In the genomic region with DNA sequence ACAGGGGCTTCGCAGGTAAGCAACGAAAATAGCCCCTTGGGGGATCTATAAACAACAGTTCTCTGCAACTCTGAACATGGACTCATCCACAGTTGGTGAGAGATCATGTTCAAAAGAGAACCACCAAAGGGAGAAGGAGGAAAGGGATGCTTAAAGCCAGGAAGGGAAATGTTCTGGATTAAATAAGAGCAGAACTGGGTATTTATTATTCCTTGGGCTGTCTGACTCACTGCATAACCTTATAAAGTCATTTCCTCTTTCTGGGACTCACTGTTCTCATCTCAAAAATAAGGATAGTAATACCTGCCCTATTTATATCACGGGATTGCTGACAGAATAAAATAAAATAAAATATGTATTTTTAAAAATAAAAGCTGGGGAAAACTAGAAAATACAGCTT, we compare ENCODE assay signal across 11 cellular contexts. TPM values are rescaled to one million over a fixed set of nuclear protein-coding genes. Genes with fewer than 3 reads are reported as not detected.
DNase-seq lines count a peak whose midpoint lies in the region; ATAC-seq and TF ChIP-seq lines count a peak whose summit lies in the region.
"Had no signal": no experiment of that assay in that cellular context is flagged by ENCODE, and none has a peak within 500 bp of the region (broad histone marks: within the 10 kb centered on the region; RNA-seq: fewer than 3 reads in every experiment).

No MANE protein-coding gene starts in this region.

- H2BK20ac ChIP-seq in H9 (ENCODE audit: low read depth, low read length, poor library complexity, severe bottlenecking): no peak overlapping the region

- no peaks in the 10 kb centered on the region for H3K9me3 Mint-ChIP-seq in H9
- H3K9me3 Mint-ChIP-seq: neural progenitor cell had no signal

- no peak overlapping the region; a peak in 1 of 5 replicates for H3K4me3 Mint-ChIP-seq in H9
- H3K4me3 Mint-ChIP-seq: neural progenitor cell had no signal

- H3K9me3 ChIP-seq in H9 (ENCODE audit: control insufficient read depth, low read depth, low read length): no peaks in the 10 kb centered on the region
- H3K9me3 ChIP-seq in A673 (ENCODE audit: low read depth, low read length, poor library complexity, severe bottlenecking): no peaks in the 10 kb centered on the region
- H3K9me3 ChIP-seq: Caco-2, SJCRH30 had no signal

- H3K4me2 ChIP-seq in H9 (ENCODE audit: insufficient read depth, insufficient read length, low read length): no peak overlapping the region
- H3K4me2 ChIP-seq: neural progenitor cell had no signal

- no peak overlapping the region for H3K4me3 ChIP-seq in fibroblast of mammary gland (ENCODE audit: control insufficient read depth, low read depth, low read length)
- peak overlapping the region; percentile 27 for H3K4me3 ChIP-seq in rectal smooth muscle tissue (ENCODE audit: low read length)
- H3K4me3 ChIP-seq in A673 (ENCODE audit: low read depth, low read length, poor library complexity, severe bottlenecking): no peak overlapping the region
- H3K4me3 ChIP-seq: neural progenitor cell, SJCRH30 had no signal

- TF ChIP-seq CTCF in H9 (conservative IDR thresholded peaks at IDR 0.05) (no peak), fibroblast of mammary gland (conservative IDR thresholded peaks at IDR 0.05; ENCODE audit: control insufficient read depth, insufficient read depth, low read depth, low read length) (no peak), A673 (conservative IDR thresholded peaks at IDR 0.05; ENCODE audit: low read depth, low read length) (no peak)

- no peaks in the 10 kb centered on the region for H3K79me2 ChIP-seq in H9 (ENCODE audit: insufficient read depth, low read length)

- H3K36me3 Mint-ChIP-seq in H9 (ENCODE audit: insufficient read depth in 1 of 3, low read depth in 3 of 3): no peaks in the 10 kb centered on the region
- H3K36me3 Mint-ChIP-seq: neural progenitor cell had no signal

- POLR2A ChIA-PET in A673 (lab: Charles Lee; ENCODE audit: low non-redundant PET): no interaction called here

- no peak overlapping the region for H3K23ac ChIP-seq in H9 (ENCODE audit: insufficient read length, low read depth, low read length)

- no peak overlapping the region for H3K56ac ChIP-seq in H9 (ENCODE audit: insufficient read length, low read depth, low read length)

- no peak overlapping the region for H3K4ac ChIP-seq in H9 (ENCODE audit: low read depth, low read length)

- no peak for DNase-seq in H9
- DNase-seq in fibroblast of mammary gland (ENCODE audit: low read depth): peak; percentile 63
- DNase-seq in NCI-H69 (lab: John Stamatoyannopoulos, UW): no peak
- DNase-seq in A673 (ENCODE audit: low spot score): no peak
- no peak for DNase-seq in HuH-7.5 (ENCODE audit: low spot score)
- DNase-seq: Caco-2, SJCRH30 had no signal

- H3K27me3 ChIP-seq in H9 (ENCODE audit: insufficient read depth, low read length) (no peaks in the 10 kb centered on the region), rectal smooth muscle tissue (ENCODE audit: control insufficient read depth, insufficient read depth, low read length) (no peaks in the 10 kb centered on the region), A673 (replicated peaks; ENCODE audit: insufficient read depth, low read depth, low read length, poor library complexity) (no peaks in the 10 kb centered on the region)
- H3K27me3 ChIP-seq: neural progenitor cell, SJCRH30 had no signal

- peaks cover 42 to 44% of the 10 kb centered on the region in 2 experiments for H3K4me1 Mint-ChIP-seq in H9

- H2AFZ ChIP-seq in H9 (ENCODE audit: low read length): no peak overlapping the region
- H2AFZ ChIP-seq: neural progenitor cell had no signal

- no peak overlapping the region for H2AK5ac ChIP-seq in H9 (ENCODE audit: insufficient read length, low read length)

- no peaks in the 10 kb centered on the region for H3K23me2 ChIP-seq in H9 (ENCODE audit: insufficient read length, low read depth, low read length, poor library complexity, severe bottlenecking)

- no peak overlapping the region for H2BK15ac ChIP-seq in H9 (ENCODE audit: low read depth, low read length)

- ATAC-seq in SK-N-SH treated with all-trans-retinoic acid at 6 μM for 48 hours (peak; percentile 89), HG02798 (IDR thresholded peaks at IDR 0.05; ENCODE audit: poor library complexity, unreplicated experiment) (no peak)

- intact Hi-C loops in A673 (cut with micrococcal nuclease; ENCODE audit: unreplicated experiment): loop anchor here (10.0 kb wide), 1 partner anchor 387 kb away; no protein-coding TSS in a partner anchor

- H3K27me3 Mint-ChIP-seq in H9 (ENCODE audit: low read depth): no peaks in the 10 kb centered on the region

- H3K4me1 ChIP-seq in H9 (ENCODE audit: insufficient read depth, low read length) (peaks cover 7% of the 10 kb centered on the region; the same call in 1 of the 2 replicates), rectal smooth muscle tissue (ENCODE audit: control insufficient read depth, insufficient read depth, low read length) (no peaks in the 10 kb centered on the region), A673 (ENCODE audit: insufficient read depth, low read length, poor library complexity, severe bottlenecking) (no peaks in the 10 kb centered on the region)
- H3K4me1 ChIP-seq: Caco-2, SJCRH30 had no signal

- H3K36me3 ChIP-seq in rectal smooth muscle tissue (ENCODE audit: control insufficient read depth, insufficient read depth, low read length) (no peaks in the 10 kb centered on the region), A673 (ENCODE audit: insufficient read depth, low read length, poor library complexity, severe bottlenecking) (no peaks in the 10 kb centered on the region)
- H3K36me3 ChIP-seq: neural progenitor cell, SJCRH30 had no signal

- no peak overlapping the region for H3K18ac ChIP-seq in H9 (ENCODE audit: insufficient read length, low read depth, low read length)

- H3K79me1 ChIP-seq in H9 (ENCODE audit: insufficient read depth, low read depth, low read length, poor library complexity, severe bottlenecking): no peaks in the 10 kb centered on the region

- H3K9ac ChIP-seq in H9 (ENCODE audit: extremely low read depth, insufficient read length, low read length): no peak overlapping the region
- H3K9ac ChIP-seq in rectal smooth muscle tissue (ENCODE audit: low read length): no peak overlapping the region
- H3K9ac ChIP-seq: neural progenitor cell had no signal

- H4K5ac ChIP-seq in H9 (ENCODE audit: insufficient read length, low read depth, low read length): no peak overlapping the region

- H2BK12ac ChIP-seq in H9 (ENCODE audit: insufficient read length, low read depth, low read length): no peak overlapping the region

- H2BK120ac ChIP-seq in H9 (ENCODE audit: low read depth, low read length, poor library complexity, severe bottlenecking): no peak overlapping the region

- no peak overlapping the region for H3T11ph ChIP-seq in H9 (ENCODE audit: low read length)

- no CpG with 5 or more reads among the region's 3 CpGs for WGBS in H9 (ENCODE audit: extremely low coverage, insufficient read length, low lambda C conversion rate)

- no peaks in the 10 kb centered on the region for H4K20me1 ChIP-seq in H9 (ENCODE audit: control insufficient read depth, insufficient read depth, insufficient read length)

- no TSS peak for BruUV-seq in A673 (replicated peaks; lab: Mats Ljungman, UMichigan)

- CTCF ChIA-PET in A673 (lab: Charles Lee): no interaction called here

- H3K27ac Mint-ChIP-seq in H9: peak overlapping the region in 2 of 3 experiments; percentile 70 to 78; a peak in 2 of 7 replicates
- H3K27ac Mint-ChIP-seq: neural progenitor cell had no signal

- no peak overlapping the region for H3K14ac ChIP-seq in H9 (ENCODE audit: insufficient read depth, low read length)

- H4K8ac ChIP-seq in H9 (replicated peaks; ENCODE audit: insufficient read length, low read depth, low read length): no peak overlapping the region

- H3K27ac ChIP-seq in H9 (ENCODE audit: insufficient read length, low read depth, low read length) (no peak overlapping the region), rectal smooth muscle tissue (ENCODE audit: low read depth, low read length) (no peak overlapping the region), A673 (ENCODE audit: low read depth, low read length, poor library complexity, severe bottlenecking) (no peak overlapping the region)
- H3K27ac ChIP-seq: neural progenitor cell, SJCRH30 had no signal

- no peak overlapping the region for H4K91ac ChIP-seq in H9 (ENCODE audit: insufficient read length, low read depth, low read length)

- no peak overlapping the region for H2BK5ac ChIP-seq in H9 (ENCODE audit: insufficient read length, low read length)

TF ChIP-seq in SK-N-SH treated with all-trans-retinoic acid at 6 μM for 48 hours, 23 proteins besides CTCF, POLR2A, EP300 and RAD21:
- no peak for TF ChIP-seq SNAI2 (CRISPR knock-in tag; IDR thresholded peaks at IDR 0.05)
TF ChIP-seq in SK-N-SH treated with all-trans-retinoic acid at 6 μM for 48 hours: peak in this region for 0.

RNA-seq across cellular contexts. Expression of gene MARCHF3, which starts 11.2 kb away (rescaled TPM):
- total RNA-seq in H9 (2021): 17.7 and 23.1 TPM in 2 replicates
- 0.81 and 1.1 TPM in 2 replicates for total RNA-seq in A673 (2021)

RNA-seq across cellular contexts. Expression of gene C5orf63, which starts 31.7 kb away (rescaled TPM):
- total RNA-seq in H9 (2021) (0.55 and 1.2 TPM in 2 replicates), A673 (2021) (2.2 and 5.4 TPM in 2 replicates)
